In genomic region chr22:42724062-42724461, GRCh38 we compare ENCODE assay signal across 27 cellular contexts. TPM values are rescaled to one million over a fixed set of nuclear protein-coding genes. Genes with fewer than 3 reads are reported as not detected.
"Had no signal": no experiment of that assay in that cellular context is flagged by ENCODE, and none has a peak within 500 bp of the region (broad histone marks: within the 10 kb centered on the region; RNA-seq: fewer than 3 reads in every experiment).

No MANE protein-coding gene starts in this region.

- H3K9me3 ChIP-seq: esophagus muscularis mucosa, heart right ventricle, neutrophil, prostate gland, right atrium auricular region, suprapubic skin, transverse colon, vagina had no signal

- H3K27me3 ChIP-seq: right atrium auricular region, vagina had no signal

- H3K27ac Mint-ChIP-seq: memory B cell; natural killer cell; stimulated activated naive CD8-positive, alpha-beta T cell treated with anti-CD3 and anti-CD28 coated beads, Interleukin-15, amount 100 ng/mL, for 72 hours had no signal

- H3K36me3 Mint-ChIP-seq: memory B cell, natural killer cell had no signal

- ATAC-seq: foreskin keratinocyte; heart right ventricle; left lobe of liver; natural killer cell; sciatic nerve; stimulated activated naive CD8-positive, alpha-beta T cell treated with anti-CD3 and anti-CD28 coated beads, Interleukin-15, amount 100 ng/mL, for 72 hours had no signal

- H3K4me2 ChIP-seq: smooth muscle cell had no signal

- H3K4me3 ChIP-seq: coronary artery, esophagus muscularis mucosa, heart right ventricle, lung, prostate gland, right atrium auricular region, smooth muscle cell, suprapubic skin, transverse colon, vagina had no signal

- DNase-seq: dermis blood vessel endothelial cell; effector memory CD4-positive, alpha-beta T cell; foreskin keratinocyte; glutamatergic neuron; heart right ventricle; hippocampal formation; natural killer cell; stimulated activated CD4-positive, alpha-beta T cell treated with anti-CD3 and anti-CD28 coated beads, Interleukin-12 subunit alpha, Interleukin-12 subunit beta, amount 100 ng/mL, for 4 hours; stimulated activated CD4-positive, alpha-beta T cell treated with anti-CD3 and anti-CD28 coated beads, Interleukin-1b, Interleukin-23, amount 100 ng/mL, for 48 hours; stimulated activated CD4-positive, alpha-beta T cell treated with anti-CD3 and anti-CD28 coated beads, Interleukin-4, amount 100 ng/mL, for 1 hour; stimulated activated CD8-positive, alpha-beta memory T cell treated with anti-CD3 and anti-CD28 coated beads, Interleukin-4, amount 100 ng/mL, for 48 hours; stimulated activated naive CD4-positive, alpha-beta T cell; stimulated activated naive CD8-positive, alpha-beta T cell treated with anti-CD3 and anti-CD28 coated beads, Interleukin-15, amount 100 ng/mL, for 72 hours; transverse colon had no signal

- H3K9me3 Mint-ChIP-seq: memory B cell; natural killer cell; stimulated activated naive CD8-positive, alpha-beta T cell treated with anti-CD3 and anti-CD28 coated beads, Interleukin-15, amount 100 ng/mL, for 72 hours had no signal

- H3K27ac ChIP-seq: coronary artery, esophagus muscularis mucosa, foreskin keratinocyte, heart right ventricle, neutrophil, prostate gland, right atrium auricular region, suprapubic skin, transverse colon, vagina had no signal

- H3K36me3 ChIP-seq: esophagus muscularis mucosa, heart right ventricle, neutrophil, prostate gland, right atrium auricular region, suprapubic skin, transverse colon, vagina had no signal

RNA-seq across cellular contexts. Expression of gene A4GALT, which starts 3.4 kb away (rescaled TPM):
- polyA plus RNA-seq: neural cell had no signal
